In genomic region chr1:10941891-10942541, GRCh38 we compare ENCODE assay signal across 8 cellular contexts.
DNase-seq lines count a peak whose midpoint lies in the region; ATAC-seq, FAIRE-seq and TF ChIP-seq lines count a peak whose summit lies in the region.

No MANE protein-coding gene starts in this region.

- no peak overlapping the region for H3K4me3 ChIP-seq in prostate gland

- TF ChIP-seq POLR2A in prostate gland (IDR thresholded peaks at IDR 0.05): no peak

- peaks cover 10% of the 10 kb centered on the region for H3K4me1 ChIP-seq in prostate gland (replicated peaks)

- intact Hi-C loops in prostate gland (cut with DNase I): loop anchor here (5.0 kb wide), 1 partner anchor 430 kb away; no protein-coding TSS in a partner anchor

- no peaks in the 10 kb centered on the region for H3K36me3 ChIP-seq in prostate gland

- peak; percentile 72 to 89 (median 79) for TF ChIP-seq CTCF in prostate gland (IDR thresholded peaks at IDR 0.05)

- H3K27ac ChIP-seq in prostate gland: no peak overlapping the region

- WGBS in prostate gland: 7% methylated on average over 20 of the region's 21 CpGs

- FAIRE-seq in frontal cortex (lab: Jason Lieb, UNC): no peak

- DNase-seq in SKM-1 (lab: John Stamatoyannopoulos, UW; ENCODE audit: unreplicated experiment) (peak; percentile 14), SKM-1 treated with dmso at 0.1 percent for 144 hours (lab: John Stamatoyannopoulos, UW; ENCODE audit: unreplicated experiment) (no peak), NCI-H82 treated with DMSO at 0.1 percent for 48 hours (lab: John Stamatoyannopoulos, UW; ENCODE audit: unreplicated experiment) (peak; percentile 34), frontal cortex (ENCODE audit: low spot score in 2 of 2) (peak; percentile 46 to 78), prostate gland (ENCODE audit: low spot score) (peak; percentile 39)
- peak; percentile 79 to 82 for DNase-seq in activated T-cell treated with anti-CD3 and anti-CD28 coated beads, Interleukin-2, amount 50 U/mL, for 48 hours

- H3K9me3 ChIP-seq in prostate gland: no peaks in the 10 kb centered on the region

- no peaks in the 10 kb centered on the region for H3K27me3 ChIP-seq in prostate gland (replicated peaks; ENCODE audit: insufficient read depth)

- ATAC-seq in GM21367 (IDR thresholded peaks at IDR 0.05; ENCODE audit: unreplicated experiment) (no peak), GM21528 (IDR thresholded peaks at IDR 0.05; ENCODE audit: low FRiP score, unreplicated experiment) (no peak)
